ENCODE assay signal across 16 cellular contexts in the genomic region with DNA sequence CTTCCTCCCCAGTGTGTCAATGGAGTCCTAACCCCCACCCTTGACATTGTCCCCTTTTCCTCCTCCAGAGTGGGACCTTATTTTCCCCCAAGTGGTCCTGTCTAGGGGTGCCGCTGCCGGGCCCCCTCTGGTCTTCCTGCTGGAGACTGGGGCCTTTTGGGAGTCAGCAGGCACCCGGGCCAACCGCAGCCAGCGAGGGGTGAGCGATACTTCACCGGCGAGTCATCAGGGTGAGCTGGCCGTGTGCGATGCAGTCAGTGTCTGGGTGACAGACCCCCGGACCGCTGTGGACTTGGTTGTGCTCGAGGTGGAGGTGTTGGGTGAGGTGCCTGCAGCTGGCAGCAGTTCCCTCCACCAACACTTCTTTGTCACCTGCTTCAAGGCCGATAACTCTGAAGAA. TPM values are rescaled to one million over a fixed set of nuclear protein-coding genes. Genes with fewer than 3 reads are reported as not detected.
"Had no signal": no experiment of that assay in that cellular context is flagged by ENCODE, and none has a peak within 500 bp of the region (broad histone marks: within the 10 kb centered on the region; RNA-seq: fewer than 3 reads in every experiment).

No MANE protein-coding gene starts in this region.

RNA-seq across cellular contexts. Expression of gene CGB2, which starts 1.9 kb away (rescaled TPM):
- total RNA-seq: esophagus mucosa, fibroblast of lung, fibroblast of villous mesenchyme, gastroesophageal sphincter, kidney, left colon, left ventricle myocardium superior, occipital lobe, prostate gland, renal cortical epithelial cell, spleen, temporal lobe, upper lobe of left lung, uterus had no signal
- polyA plus RNA-seq: fibroblast of lung, immature natural killer cell, lung, spleen had no signal

RNA-seq across cellular contexts. Expression of gene CGB3, which starts 5.6 kb away (rescaled TPM):
- total RNA-seq: esophagus mucosa, fibroblast of lung, fibroblast of villous mesenchyme, gastroesophageal sphincter, kidney, left colon, left ventricle myocardium superior, lung, occipital lobe, prostate gland, renal cortical epithelial cell, spleen, temporal lobe, upper lobe of left lung, uterus had no signal
- polyA plus RNA-seq: fibroblast of lung, immature natural killer cell, lung, spleen had no signal

RNA-seq across cellular contexts. Expression of gene CGB1, which starts 6.9 kb away (rescaled TPM):
- total RNA-seq: esophagus mucosa, fibroblast of lung, fibroblast of villous mesenchyme, gastroesophageal sphincter, kidney, left colon, left ventricle myocardium superior, lung, occipital lobe, prostate gland, renal cortical epithelial cell, spleen, temporal lobe, upper lobe of left lung, uterus had no signal
- polyA plus RNA-seq: fibroblast of lung, immature natural killer cell, lung had no signal

RNA-seq across cellular contexts. Expression of gene LHB, which starts 12.9 kb away (rescaled TPM):
- total RNA-seq: esophagus mucosa, fibroblast of lung, fibroblast of villous mesenchyme, gastroesophageal sphincter, kidney, left colon, left ventricle myocardium superior, occipital lobe, temporal lobe, uterus had no signal
- polyA plus RNA-seq: fibroblast of lung, immature natural killer cell had no signal

RNA-seq across cellular contexts. Expression of gene CGB5, which starts 13.9 kb away (rescaled TPM):
- total RNA-seq: esophagus mucosa, fibroblast of lung, fibroblast of villous mesenchyme, gastroesophageal sphincter, kidney, left colon, left ventricle myocardium superior, lung, occipital lobe, prostate gland, renal cortical epithelial cell, spleen, temporal lobe, upper lobe of left lung, uterus had no signal
- polyA plus RNA-seq: fibroblast of lung, immature natural killer cell, lung, spleen had no signal
